2 cellular contexts compared by ENCODE assay signal in genomic region chr5:76604838-76605237, GRCh38.
TF ChIP-seq lines count a peak whose summit lies in the region.

No MANE protein-coding gene starts in this region.

TF ChIP-seq in SK-N-SH, 30 proteins besides CTCF, POLR2A, EP300 and RAD21 (continued from another document):
- no peak for TF ChIP-seq SMC3 (IDR thresholded peaks at IDR 0.05; ENCODE audit: low read depth, low read length)

TF ChIP-seq in SK-N-SH treated with all-trans-retinoic acid at 6 μM for 48 hours, 23 proteins besides CTCF, POLR2A, EP300 and RAD21 (continued from another document):
- TF ChIP-seq PATZ1 (CRISPR knock-in tag; IDR thresholded peaks at IDR 0.05; ENCODE audit: borderline replicate concordance) (no peak), SNAI2 (CRISPR knock-in tag; IDR thresholded peaks at IDR 0.05) (no peak), BACH2 (CRISPR knock-in tag; IDR thresholded peaks at IDR 0.05; ENCODE audit: borderline replicate concordance) (no peak), RARB (CRISPR knock-in tag; IDR thresholded peaks at IDR 0.05) (no peak), TOX (CRISPR knock-in tag; IDR thresholded peaks at IDR 0.05; ENCODE audit: borderline replicate concordance) (no peak), PPARA (CRISPR knock-in tag; IDR thresholded peaks at IDR 0.05; ENCODE audit: borderline replicate concordance) (no peak), ARNTL (CRISPR knock-in tag; IDR thresholded peaks at IDR 0.05; ENCODE audit: borderline replicate concordance, low read depth) (no peak), CSDC2 (CRISPR knock-in tag; IDR thresholded peaks at IDR 0.05) (no peak), CREB5 (CRISPR knock-in tag; IDR thresholded peaks at IDR 0.05; ENCODE audit: low read depth) (no peak), ZNF70 (CRISPR knock-in tag; IDR thresholded peaks at IDR 0.05) (no peak), GLIS3 (CRISPR knock-in tag; IDR thresholded peaks at IDR 0.05) (no peak), ESRRG (CRISPR knock-in tag; IDR thresholded peaks at IDR 0.05) (no peak), POU6F1 (CRISPR knock-in tag; IDR thresholded peaks at IDR 0.05; ENCODE audit: borderline replicate concordance, low read depth) (no peak), ISL1 (CRISPR knock-in tag; IDR thresholded peaks at IDR 0.05) (no peak), ZNF565 (CRISPR knock-in tag; conservative IDR thresholded peaks at IDR 0.05; ENCODE audit: low read depth) (no peak), CSRNP3 (CRISPR knock-in tag; IDR thresholded peaks at IDR 0.05) (no peak)
TF ChIP-seq in SK-N-SH treated with all-trans-retinoic acid at 6 μM for 48 hours: peak in this region for 0.
